ENCODE assay signal across 2 cellular contexts in genomic region chr14:81125536-81125935, GRCh38.
TF ChIP-seq lines count a peak whose summit lies in the region.

No MANE protein-coding gene starts in this region.

TF ChIP-seq in IMR-90, 13 proteins besides CTCF, POLR2A, EP300 and RAD21:
- TF ChIP-seq SMC3 (IDR thresholded peaks at IDR 0.05; ENCODE audit: low read depth, low read length): no peak
- TF ChIP-seq, protein P1, sequence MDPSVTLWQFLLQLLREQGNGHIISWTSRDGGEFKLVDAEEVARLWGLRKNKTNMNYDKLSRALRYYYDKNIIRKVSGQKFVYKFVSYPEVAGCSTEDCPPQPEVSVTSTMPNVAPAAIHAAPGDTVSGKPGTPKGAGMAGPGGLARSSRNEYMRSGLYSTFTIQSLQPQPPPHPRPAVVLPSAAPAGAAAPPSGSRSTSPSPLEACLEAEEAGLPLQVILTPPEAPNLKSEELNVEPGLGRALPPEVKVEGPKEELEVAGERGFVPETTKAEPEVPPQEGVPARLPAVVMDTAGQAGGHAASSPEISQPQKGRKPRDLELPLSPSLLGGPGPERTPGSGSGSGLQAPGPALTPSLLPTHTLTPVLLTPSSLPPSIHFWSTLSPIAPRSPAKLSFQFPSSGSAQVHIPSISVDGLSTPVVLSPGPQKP (IDR thresholded peaks at IDR 0.05; ENCODE audit: borderline replicate concordance, low read depth, low read length): no peak
- TF ChIP-seq USF2 (IDR thresholded peaks at IDR 0.05; ENCODE audit: low read depth, low read length): no peak
- no peak for TF ChIP-seq CEBPB (IDR thresholded peaks at IDR 0.05; ENCODE audit: low read depth, low read length)
- no peak for TF ChIP-seq NFE2L2 (IDR thresholded peaks at IDR 0.05; ENCODE audit: low read depth, low read length)
- no peak for TF ChIP-seq RCOR1 (IDR thresholded peaks at IDR 0.05; ENCODE audit: insufficient replicate concordance, low read length)
- no peak for TF ChIP-seq CHD1 (IDR thresholded peaks at IDR 0.05; ENCODE audit: low read depth, low read length)
- TF ChIP-seq FOS (IDR thresholded peaks at IDR 0.05; ENCODE audit: low read depth, low read length): no peak
- TF ChIP-seq RFX5 (IDR thresholded peaks at IDR 0.05; ENCODE audit: low read depth, low read length): no peak
- TF ChIP-seq BHLHE40 (IDR thresholded peaks at IDR 0.05; ENCODE audit: low read depth, low read length): no peak
- no peak for TF ChIP-seq MAZ (IDR thresholded peaks at IDR 0.05; ENCODE audit: borderline replicate concordance, low read depth, low read length)
TF ChIP-seq in IMR-90: peak in this region for 0.

TF ChIP-seq in GM12878, 131 proteins besides CTCF, POLR2A, EP300 and RAD21:
- TF ChIP-seq NRF1 (conservative IDR thresholded peaks at IDR 0.05; ENCODE audit: low read depth, low read length) (no peak), SMC3 (IDR thresholded peaks at IDR 0.05; ENCODE audit: borderline replicate concordance, low read length) (no peak), MAX (IDR thresholded peaks at IDR 0.05; ENCODE audit: low read depth, low read length) (no peak), YY1 (IDR thresholded peaks at IDR 0.05; ENCODE audit: low read depth, low read length) (no peak), SMARCA5 (IDR thresholded peaks at IDR 0.05) (no peak), SMAD1 (IDR thresholded peaks at IDR 0.05; ENCODE audit: low read depth, partially characterized antibody) (no peak), IRF4 (IDR thresholded peaks at IDR 0.05; ENCODE audit: low read depth, low read length) (no peak), SPI1 (IDR thresholded peaks at IDR 0.05; ENCODE audit: borderline replicate concordance, insufficient read depth, low read depth, low read length) (no peak), ZNF622 (IDR thresholded peaks at IDR 0.05) (no peak), HDAC6 (IDR thresholded peaks at IDR 0.05; ENCODE audit: unreplicated experiment) (no peak), ZNF207 (IDR thresholded peaks at IDR 0.05; ENCODE audit: borderline replicate concordance) (no peak), NFIC (IDR thresholded peaks at IDR 0.05; ENCODE audit: low read depth, low read length) (no peak)
- TF ChIP-seq, protein P2, sequence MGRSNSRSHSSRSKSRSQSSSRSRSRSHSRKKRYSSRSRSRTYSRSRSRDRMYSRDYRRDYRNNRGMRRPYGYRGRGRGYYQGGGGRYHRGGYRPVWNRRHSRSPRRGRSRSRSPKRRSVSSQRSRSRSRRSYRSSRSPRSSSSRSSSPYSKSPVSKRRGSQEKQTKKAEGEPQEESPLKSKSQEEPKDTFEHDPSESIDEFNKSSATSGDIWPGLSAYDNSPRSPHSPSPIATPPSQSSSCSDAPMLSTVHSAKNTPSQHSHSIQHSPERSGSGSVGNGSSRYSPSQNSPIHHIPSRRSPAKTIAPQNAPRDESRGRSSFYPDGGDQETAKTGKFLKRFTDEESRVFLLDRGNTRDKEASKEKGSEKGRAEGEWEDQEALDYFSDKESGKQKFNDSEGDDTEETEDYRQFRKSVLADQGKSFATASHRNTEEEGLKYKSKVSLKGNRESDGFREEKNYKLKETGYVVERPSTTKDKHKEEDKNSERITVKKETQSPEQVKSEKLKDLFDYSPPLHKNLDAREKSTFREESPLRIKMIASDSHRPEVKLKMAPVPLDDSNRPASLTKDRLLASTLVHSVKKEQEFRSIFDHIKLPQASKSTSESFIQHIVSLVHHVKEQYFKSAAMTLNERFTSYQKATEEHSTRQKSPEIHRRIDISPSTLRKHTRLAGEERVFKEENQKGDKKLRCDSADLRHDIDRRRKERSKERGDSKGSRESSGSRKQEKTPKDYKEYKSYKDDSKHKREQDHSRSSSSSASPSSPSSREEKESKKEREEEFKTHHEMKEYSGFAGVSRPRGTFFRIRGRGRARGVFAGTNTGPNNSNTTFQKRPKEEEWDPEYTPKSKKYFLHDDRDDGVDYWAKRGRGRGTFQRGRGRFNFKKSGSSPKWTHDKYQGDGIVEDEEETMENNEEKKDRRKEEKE (IDR thresholded peaks at IDR 0.05): no peak
TF ChIP-seq in GM12878: peak in this region for 0.
